9 cellular contexts compared by ENCODE assay signal in genomic region chr12:18861287-18861858, GRCh38.
A peak's percentile ranks its signal among the peaks of the same experiment; 100 is the strongest.
DNase-seq lines count a peak whose midpoint lies in the region; ATAC-seq and TF ChIP-seq lines count a peak whose summit lies in the region.
"Had no signal": no experiment of that assay in that cellular context is flagged by ENCODE, and none has a peak within 500 bp of the region (broad histone marks: within the 10 kb centered on the region; RNA-seq: fewer than 3 reads in every experiment).

No MANE protein-coding gene starts in this region.

- H3K27ac ChIP-seq in H9 (ENCODE audit: insufficient read length, low read depth, low read length) (no peak overlapping the region), RWPE2 (ENCODE audit: poor library complexity, severe bottlenecking) (no peak overlapping the region)
- H3K27ac ChIP-seq: SJCRH30 had no signal

- H2BK5ac ChIP-seq in H9 (ENCODE audit: insufficient read length, low read length), result no peak overlapping the region

- H3K36me3 ChIP-seq in RWPE2 (ENCODE audit: low read depth), result no peaks in the 10 kb centered on the region
- H3K36me3 ChIP-seq: SJCRH30 had no signal

- H3K4ac ChIP-seq in H9 (ENCODE audit: low read depth, low read length), result no peak overlapping the region

- H3K9me3 Mint-ChIP-seq in H9 (peaks cover 11 to 20% of the 10 kb centered on the region in 2 experiments), glutamatergic neuron (ENCODE audit: unreplicated experiment) (no peaks in the 10 kb centered on the region)
- no peaks in the 10 kb centered on the region for H3K9me3 Mint-ChIP-seq in activated naive CD4-positive, alpha-beta T cell treated with anti-CD3 and anti-CD28 coated beads for 36 hours

- H3K36me3 Mint-ChIP-seq in H9 (ENCODE audit: insufficient read depth in 1 of 3, low read depth in 3 of 3) (peaks cover 0 to 26% (median 12%) of the 10 kb centered on the region in 3 experiments; a peak in 5 of 7 replicates), glutamatergic neuron (ENCODE audit: unreplicated experiment) (no peaks in the 10 kb centered on the region)
- no peaks in the 10 kb centered on the region for H3K36me3 Mint-ChIP-seq in activated naive CD4-positive, alpha-beta T cell treated with anti-CD3 and anti-CD28 coated beads for 36 hours (ENCODE audit: low read depth)

- ATAC-seq in RWPE2 (ENCODE audit: low read depth), result no peak

- H3K4me2 ChIP-seq in H9 (ENCODE audit: insufficient read depth, insufficient read length, low read length), result no peak overlapping the region

- H2BK15ac ChIP-seq in H9 (ENCODE audit: low read depth, low read length), result no peak overlapping the region

- H3K4me3 Mint-ChIP-seq in H9 (no peak overlapping the region), glutamatergic neuron (ENCODE audit: unreplicated experiment) (no peak overlapping the region)
- H3K4me3 Mint-ChIP-seq in activated naive CD4-positive, alpha-beta T cell treated with anti-CD3 and anti-CD28 coated beads for 36 hours, result no peak overlapping the region

- TF ChIP-seq CTCF in H9 (conservative IDR thresholded peaks at IDR 0.05) (peak; percentile 51; the same call in 2 of the 3 replicates), RWPE2 (IDR thresholded peaks at IDR 0.05; ENCODE audit: poor library complexity, severe bottlenecking) (peak; percentile 58), glutamatergic neuron (IDR thresholded peaks at IDR 0.05; ENCODE audit: partially characterized antibody, unreplicated experiment) (peak; percentile 76)

- H2BK120ac ChIP-seq in H9 (ENCODE audit: low read depth, low read length, poor library complexity, severe bottlenecking), result no peak overlapping the region

- CTCF ChIA-PET in activated naive CD4-positive, alpha-beta T cell treated with anti-CD3 and anti-CD28 coated beads for 36 hours (lab: Charles Lee), result interaction anchor here (0.6 to 1.1 kb wide), 5 partner anchors 17 to 328 kb away, joined by 3 read pairs; no protein-coding TSS in a partner anchor

- no peaks in the 10 kb centered on the region for H3K79me2 ChIP-seq in H9 (ENCODE audit: insufficient read depth, low read length)

- no peak overlapping the region for H2BK20ac ChIP-seq in H9 (ENCODE audit: low read depth, low read length, poor library complexity, severe bottlenecking)

- H3K9me3 ChIP-seq in H9 (ENCODE audit: control insufficient read depth, low read depth, low read length) (no peaks in the 10 kb centered on the region), RWPE2 (ENCODE audit: severe bottlenecking) (no peaks in the 10 kb centered on the region)

- no CpG with 5 or more reads among the region's 3 CpGs for WGBS in H9 (ENCODE audit: extremely low coverage, insufficient read length, low lambda C conversion rate)

- no peaks in the 10 kb centered on the region for H4K20me1 ChIP-seq in H9 (ENCODE audit: control insufficient read depth, insufficient read depth, insufficient read length)

- H3K4me1 Mint-ChIP-seq in H9 (peaks cover 46 to 56% of the 10 kb centered on the region in 2 experiments), glutamatergic neuron (ENCODE audit: low read depth, unreplicated experiment) (peaks cover 30% of the 10 kb centered on the region)
- no peaks in the 10 kb centered on the region for H3K4me1 Mint-ChIP-seq in activated naive CD4-positive, alpha-beta T cell treated with anti-CD3 and anti-CD28 coated beads for 36 hours (ENCODE audit: low read depth)

- H3K79me1 ChIP-seq in H9 (ENCODE audit: insufficient read depth, low read depth, low read length, poor library complexity, severe bottlenecking), result no peaks in the 10 kb centered on the region

- H2BK12ac ChIP-seq in H9 (ENCODE audit: insufficient read length, low read depth, low read length), result no peak overlapping the region

- H3K18ac ChIP-seq in H9 (ENCODE audit: insufficient read length, low read depth, low read length), result no peak overlapping the region

- no peak overlapping the region for H2AK5ac ChIP-seq in H9 (ENCODE audit: insufficient read length, low read length)

- no peak overlapping the region for H3K27ac Mint-ChIP-seq in H9
- no peak overlapping the region for H3K27ac Mint-ChIP-seq in glutamatergic neuron (ENCODE audit: unreplicated experiment)
- no peak overlapping the region for H3K27ac Mint-ChIP-seq in activated naive CD4-positive, alpha-beta T cell treated with anti-CD3 and anti-CD28 coated beads for 36 hours

- H3K4me3 ChIP-seq in RWPE2 (ENCODE audit: severe bottlenecking), result no peak overlapping the region
- H3K4me3 ChIP-seq: SJCRH30 had no signal

- no peaks in the 10 kb centered on the region for H3K27me3 Mint-ChIP-seq in H9 (ENCODE audit: low read depth)
- H3K27me3 Mint-ChIP-seq in glutamatergic neuron (ENCODE audit: unreplicated experiment), result peaks cover 11% of the 10 kb centered on the region
- no peaks in the 10 kb centered on the region for H3K27me3 Mint-ChIP-seq in activated naive CD4-positive, alpha-beta T cell treated with anti-CD3 and anti-CD28 coated beads for 36 hours (ENCODE audit: low read depth)

- no peak overlapping the region for H3K56ac ChIP-seq in H9 (ENCODE audit: insufficient read length, low read depth, low read length)

- peak; percentile 7 for DNase-seq in AG08396 (ENCODE audit: low spot score)
- DNase-seq in H9, result no peak
- no peak for DNase-seq in RWPE2 (ENCODE audit: low spot score)
- DNase-seq in glutamatergic neuron, result no peak
- no peak for DNase-seq in activated naive CD4-positive, alpha-beta T cell treated with anti-CD3 and anti-CD28 coated beads for 36 hours
- DNase-seq in NCI-H1930 (lab: John Stamatoyannopoulos, UW), result no peak
- DNase-seq in head of caudate nucleus, result no peak
- DNase-seq in amygdala (lab: John Stamatoyannopoulos, UW), result no peak

- no peak overlapping the region for H4K8ac ChIP-seq in H9 (replicated peaks; ENCODE audit: insufficient read length, low read depth, low read length)

- no peak overlapping the region for H3K9ac ChIP-seq in H9 (ENCODE audit: extremely low read depth, insufficient read length, low read length)

- H3K23ac ChIP-seq in H9 (ENCODE audit: insufficient read length, low read depth, low read length), result no peak overlapping the region

- no peaks in the 10 kb centered on the region for H3K27me3 ChIP-seq in H9 (ENCODE audit: insufficient read depth, low read length)
- H3K27me3 ChIP-seq in RWPE2 (ENCODE audit: insufficient read depth, poor library complexity, severe bottlenecking), result no peaks in the 10 kb centered on the region
- H3K27me3 ChIP-seq: SJCRH30 had no signal

- no peak overlapping the region for H3T11ph ChIP-seq in H9 (ENCODE audit: low read length)

- intact Hi-C loops in activated naive CD4-positive, alpha-beta T cell treated with anti-CD3 and anti-CD28 coated beads for 36 hours (cut with micrococcal nuclease), result loop anchor here (1.0 to 5.0 kb wide), 3 partner anchors 266 to 427 kb away; partner anchors contain the start of gene PLEKHA5
- intact Hi-C loops in head of caudate nucleus (cut with DNase I), result no loop called here

- no peak overlapping the region for H2AFZ ChIP-seq in H9 (ENCODE audit: low read length)

- H3K14ac ChIP-seq in H9 (ENCODE audit: insufficient read depth, low read length), result no peak overlapping the region

- H3K4me1 ChIP-seq in H9 (ENCODE audit: insufficient read depth, low read length) (peaks cover 7% of the 10 kb centered on the region; the same call in 1 of the 2 replicates), RWPE2 (ENCODE audit: insufficient read depth, poor library complexity, severe bottlenecking) (no peaks in the 10 kb centered on the region)
- H3K4me1 ChIP-seq: SJCRH30 had no signal

- no peak overlapping the region for H4K5ac ChIP-seq in H9 (ENCODE audit: insufficient read length, low read depth, low read length)

- no peaks in the 10 kb centered on the region for H3K23me2 ChIP-seq in H9 (ENCODE audit: insufficient read length, low read depth, low read length, poor library complexity, severe bottlenecking)

- H4K91ac ChIP-seq in H9 (ENCODE audit: insufficient read length, low read depth, low read length), result no peak overlapping the region
